1 cellular context compared by ENCODE assay signal in the genomic region with DNA sequence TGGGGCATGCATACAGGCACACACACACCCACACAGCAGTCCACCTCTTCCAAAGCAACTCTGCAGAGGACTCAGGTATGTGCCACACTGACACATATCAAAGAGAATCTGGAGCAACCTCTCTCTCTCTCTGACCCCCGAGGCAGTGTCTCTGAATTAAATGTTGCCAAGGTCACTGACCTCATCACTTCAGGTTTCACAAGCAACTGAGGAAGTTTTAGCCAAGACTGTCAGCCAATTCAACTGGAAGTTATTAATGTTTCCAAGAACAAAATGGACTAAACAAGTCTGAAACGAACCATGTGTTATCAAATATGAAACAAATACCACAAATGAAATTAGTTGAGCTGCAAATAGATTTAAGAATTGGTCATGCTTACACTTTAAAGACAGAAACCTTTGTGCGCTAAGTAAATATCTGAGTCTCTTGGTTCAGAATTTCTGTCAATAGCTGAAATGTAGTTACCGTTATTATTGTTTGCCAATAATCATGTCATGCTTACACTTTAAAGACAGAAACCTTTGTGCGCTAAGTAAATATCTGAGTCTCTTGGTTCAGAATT.
TF ChIP-seq lines count a peak whose summit lies in the region.

No MANE protein-coding gene starts in this region.

TF ChIP-seq in HepG2, 621 proteins besides CTCF, POLR2A, EP300 and RAD21 (continued from another document and continues in another):
- TF ChIP-seq, protein P1, sequence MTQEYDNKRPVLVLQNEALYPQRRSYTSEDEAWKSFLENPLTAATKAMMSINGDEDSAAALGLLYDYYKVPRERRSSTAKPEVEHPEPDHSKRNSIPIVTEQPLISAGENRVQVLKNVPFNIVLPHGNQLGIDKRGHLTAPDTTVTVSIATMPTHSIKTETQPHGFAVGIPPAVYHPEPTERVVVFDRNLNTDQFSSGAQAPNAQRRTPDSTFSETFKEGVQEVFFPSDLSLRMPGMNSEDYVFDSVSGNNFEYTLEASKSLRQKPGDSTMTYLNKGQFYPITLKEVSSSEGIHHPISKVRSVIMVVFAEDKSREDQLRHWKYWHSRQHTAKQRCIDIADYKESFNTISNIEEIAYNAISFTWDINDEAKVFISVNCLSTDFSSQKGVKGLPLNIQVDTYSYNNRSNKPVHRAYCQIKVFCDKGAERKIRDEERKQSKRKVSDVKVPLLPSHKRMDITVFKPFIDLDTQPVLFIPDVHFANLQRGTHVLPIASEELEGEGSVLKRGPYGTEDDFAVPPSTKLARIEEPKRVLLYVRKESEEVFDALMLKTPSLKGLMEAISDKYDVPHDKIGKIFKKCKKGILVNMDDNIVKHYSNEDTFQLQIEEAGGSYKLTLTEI (CRISPR knock-in tag; conservative IDR thresholded peaks at IDR 0.05) = no peak
- TF ChIP-seq ZFP82 (CRISPR knock-in tag; IDR thresholded peaks at IDR 0.05; ENCODE audit: borderline replicate concordance) (no peak), U2AF1 (optimal IDR thresholded peaks at IDR 0.05; ENCODE audit: low read depth, low read length) (no peak), TRIM24 (CRISPR knock-in tag; IDR thresholded peaks at IDR 0.05) (no peak), GZF1 (CRISPR knock-in tag; IDR thresholded peaks at IDR 0.05) (no peak), ZNF780A (CRISPR knock-in tag; IDR thresholded peaks at IDR 0.05) (no peak), ZNF737 (CRISPR knock-in tag; IDR thresholded peaks at IDR 0.05; ENCODE audit: borderline replicate concordance) (no peak), WIZ (CRISPR knock-in tag; IDR thresholded peaks at IDR 0.05) (no peak), ZNF343 (CRISPR knock-in tag; IDR thresholded peaks at IDR 0.05) (no peak), DNMT1 (CRISPR knock-in tag; IDR thresholded peaks at IDR 0.05) (no peak), XRCC5 (optimal IDR thresholded peaks at IDR 0.05; ENCODE audit: low read length) (no peak), MYC (CRISPR knock-in tag; IDR thresholded peaks at IDR 0.05; ENCODE audit: borderline replicate concordance) (no peak), ZNF572 (CRISPR knock-in tag; IDR thresholded peaks at IDR 0.05) (no peak), FOSL2 (CRISPR knock-in tag; IDR thresholded peaks at IDR 0.05) (peak; percentile 62), SMAD1 (CRISPR knock-in tag; IDR thresholded peaks at IDR 0.05; ENCODE audit: borderline replicate concordance, low read depth) (no peak), HOXA3 (CRISPR knock-in tag; IDR thresholded peaks at IDR 0.05) (0 out of 2 replicates have a peak, but pooled peaks have one; percentile 38), FOXO1 (CRISPR knock-in tag; IDR thresholded peaks at IDR 0.05) (no peak; the same call in 1 of the 2 replicates), SATB2 (CRISPR knock-in tag; IDR thresholded peaks at IDR 0.05) (no peak), CEBPG (CRISPR knock-in tag; IDR thresholded peaks at IDR 0.05) (peak; percentile 44)
- TF ChIP-seq, protein P2, sequence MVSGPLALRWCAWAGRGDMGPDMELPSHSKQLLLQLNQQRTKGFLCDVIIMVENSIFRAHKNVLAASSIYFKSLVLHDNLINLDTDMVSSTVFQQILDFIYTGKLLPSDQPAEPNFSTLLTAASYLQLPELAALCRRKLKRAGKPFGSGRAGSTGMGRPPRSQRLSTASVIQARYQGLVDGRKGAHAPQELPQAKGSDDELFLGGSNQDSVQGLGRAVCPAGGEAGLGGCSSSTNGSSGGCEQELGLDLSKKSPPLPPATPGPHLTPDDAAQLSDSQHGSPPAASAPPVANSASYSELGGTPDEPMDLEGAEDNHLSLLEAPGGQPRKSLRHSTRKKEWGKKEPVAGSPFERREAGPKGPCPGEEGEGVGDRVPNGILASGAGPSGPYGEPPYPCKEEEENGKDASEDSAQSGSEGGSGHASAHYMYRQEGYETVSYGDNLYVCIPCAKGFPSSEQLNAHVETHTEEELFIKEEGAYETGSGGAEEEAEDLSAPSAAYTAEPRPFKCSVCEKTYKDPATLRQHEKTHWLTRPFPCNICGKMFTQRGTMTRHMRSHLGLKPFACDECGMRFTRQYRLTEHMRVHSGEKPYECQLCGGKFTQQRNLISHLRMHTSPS (CRISPR knock-in tag; IDR thresholded peaks at IDR 0.05; ENCODE audit: low read depth) = no peak
- TF ChIP-seq, protein P3, sequence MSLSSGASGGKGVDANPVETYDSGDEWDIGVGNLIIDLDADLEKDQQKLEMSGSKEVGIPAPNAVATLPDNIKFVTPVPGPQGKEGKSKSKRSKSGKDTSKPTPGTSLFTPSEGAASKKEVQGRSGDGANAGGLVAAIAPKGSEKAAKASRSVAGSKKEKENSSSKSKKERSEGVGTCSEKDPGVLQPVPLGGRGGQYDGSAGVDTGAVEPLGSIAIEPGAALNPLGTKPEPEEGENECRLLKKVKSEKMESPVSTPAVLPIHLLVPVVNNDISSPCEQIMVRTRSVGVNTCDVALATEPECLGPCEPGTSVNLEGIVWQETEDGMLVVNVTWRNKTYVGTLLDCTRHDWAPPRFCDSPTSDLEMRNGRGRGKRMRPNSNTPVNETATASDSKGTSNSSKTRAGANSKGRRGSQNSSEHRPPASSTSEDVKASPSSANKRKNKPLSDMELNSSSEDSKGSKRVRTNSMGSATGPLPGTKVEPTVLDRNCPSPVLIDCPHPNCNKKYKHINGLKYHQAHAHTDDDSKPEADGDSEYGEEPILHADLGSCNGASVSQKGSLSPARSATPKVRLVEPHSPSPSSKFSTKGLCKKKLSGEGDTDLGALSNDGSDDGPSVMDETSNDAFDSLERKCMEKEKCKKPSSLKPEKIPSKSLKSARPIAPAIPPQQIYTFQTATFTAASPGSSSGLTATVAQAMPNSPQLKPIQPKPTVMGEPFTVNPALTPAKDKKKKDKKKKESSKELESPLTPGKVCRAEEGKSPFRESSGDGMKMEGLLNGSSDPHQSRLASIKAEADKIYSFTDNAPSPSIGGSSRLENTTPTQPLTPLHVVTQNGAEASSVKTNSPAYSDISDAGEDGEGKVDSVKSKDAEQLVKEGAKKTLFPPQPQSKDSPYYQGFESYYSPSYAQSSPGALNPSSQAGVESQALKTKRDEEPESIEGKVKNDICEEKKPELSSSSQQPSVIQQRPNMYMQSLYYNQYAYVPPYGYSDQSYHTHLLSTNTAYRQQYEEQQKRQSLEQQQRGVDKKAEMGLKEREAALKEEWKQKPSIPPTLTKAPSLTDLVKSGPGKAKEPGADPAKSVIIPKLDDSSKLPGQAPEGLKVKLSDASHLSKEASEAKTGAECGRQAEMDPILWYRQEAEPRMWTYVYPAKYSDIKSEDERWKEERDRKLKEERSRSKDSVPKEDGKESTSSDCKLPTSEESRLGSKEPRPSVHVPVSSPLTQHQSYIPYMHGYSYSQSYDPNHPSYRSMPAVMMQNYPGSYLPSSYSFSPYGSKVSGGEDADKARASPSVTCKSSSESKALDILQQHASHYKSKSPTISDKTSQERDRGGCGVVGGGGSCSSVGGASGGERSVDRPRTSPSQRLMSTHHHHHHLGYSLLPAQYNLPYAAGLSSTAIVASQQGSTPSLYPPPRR (CRISPR knock-in tag; IDR thresholded peaks at IDR 0.05; ENCODE audit: borderline replicate concordance) = peak; percentile 65
- TF ChIP-seq, protein P4, sequence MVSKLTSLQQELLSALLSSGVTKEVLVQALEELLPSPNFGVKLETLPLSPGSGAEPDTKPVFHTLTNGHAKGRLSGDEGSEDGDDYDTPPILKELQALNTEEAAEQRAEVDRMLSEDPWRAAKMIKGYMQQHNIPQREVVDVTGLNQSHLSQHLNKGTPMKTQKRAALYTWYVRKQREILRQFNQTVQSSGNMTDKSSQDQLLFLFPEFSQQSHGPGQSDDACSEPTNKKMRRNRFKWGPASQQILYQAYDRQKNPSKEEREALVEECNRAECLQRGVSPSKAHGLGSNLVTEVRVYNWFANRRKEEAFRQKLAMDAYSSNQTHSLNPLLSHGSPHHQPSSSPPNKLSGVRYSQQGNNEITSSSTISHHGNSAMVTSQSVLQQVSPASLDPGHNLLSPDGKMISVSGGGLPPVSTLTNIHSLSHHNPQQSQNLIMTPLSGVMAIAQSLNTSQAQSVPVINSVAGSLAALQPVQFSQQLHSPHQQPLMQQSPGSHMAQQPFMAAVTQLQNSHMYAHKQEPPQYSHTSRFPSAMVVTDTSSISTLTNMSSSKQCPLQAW (CRISPR knock-in tag; IDR thresholded peaks at IDR 0.05) = no peak
- TF ChIP-seq, protein P5, sequence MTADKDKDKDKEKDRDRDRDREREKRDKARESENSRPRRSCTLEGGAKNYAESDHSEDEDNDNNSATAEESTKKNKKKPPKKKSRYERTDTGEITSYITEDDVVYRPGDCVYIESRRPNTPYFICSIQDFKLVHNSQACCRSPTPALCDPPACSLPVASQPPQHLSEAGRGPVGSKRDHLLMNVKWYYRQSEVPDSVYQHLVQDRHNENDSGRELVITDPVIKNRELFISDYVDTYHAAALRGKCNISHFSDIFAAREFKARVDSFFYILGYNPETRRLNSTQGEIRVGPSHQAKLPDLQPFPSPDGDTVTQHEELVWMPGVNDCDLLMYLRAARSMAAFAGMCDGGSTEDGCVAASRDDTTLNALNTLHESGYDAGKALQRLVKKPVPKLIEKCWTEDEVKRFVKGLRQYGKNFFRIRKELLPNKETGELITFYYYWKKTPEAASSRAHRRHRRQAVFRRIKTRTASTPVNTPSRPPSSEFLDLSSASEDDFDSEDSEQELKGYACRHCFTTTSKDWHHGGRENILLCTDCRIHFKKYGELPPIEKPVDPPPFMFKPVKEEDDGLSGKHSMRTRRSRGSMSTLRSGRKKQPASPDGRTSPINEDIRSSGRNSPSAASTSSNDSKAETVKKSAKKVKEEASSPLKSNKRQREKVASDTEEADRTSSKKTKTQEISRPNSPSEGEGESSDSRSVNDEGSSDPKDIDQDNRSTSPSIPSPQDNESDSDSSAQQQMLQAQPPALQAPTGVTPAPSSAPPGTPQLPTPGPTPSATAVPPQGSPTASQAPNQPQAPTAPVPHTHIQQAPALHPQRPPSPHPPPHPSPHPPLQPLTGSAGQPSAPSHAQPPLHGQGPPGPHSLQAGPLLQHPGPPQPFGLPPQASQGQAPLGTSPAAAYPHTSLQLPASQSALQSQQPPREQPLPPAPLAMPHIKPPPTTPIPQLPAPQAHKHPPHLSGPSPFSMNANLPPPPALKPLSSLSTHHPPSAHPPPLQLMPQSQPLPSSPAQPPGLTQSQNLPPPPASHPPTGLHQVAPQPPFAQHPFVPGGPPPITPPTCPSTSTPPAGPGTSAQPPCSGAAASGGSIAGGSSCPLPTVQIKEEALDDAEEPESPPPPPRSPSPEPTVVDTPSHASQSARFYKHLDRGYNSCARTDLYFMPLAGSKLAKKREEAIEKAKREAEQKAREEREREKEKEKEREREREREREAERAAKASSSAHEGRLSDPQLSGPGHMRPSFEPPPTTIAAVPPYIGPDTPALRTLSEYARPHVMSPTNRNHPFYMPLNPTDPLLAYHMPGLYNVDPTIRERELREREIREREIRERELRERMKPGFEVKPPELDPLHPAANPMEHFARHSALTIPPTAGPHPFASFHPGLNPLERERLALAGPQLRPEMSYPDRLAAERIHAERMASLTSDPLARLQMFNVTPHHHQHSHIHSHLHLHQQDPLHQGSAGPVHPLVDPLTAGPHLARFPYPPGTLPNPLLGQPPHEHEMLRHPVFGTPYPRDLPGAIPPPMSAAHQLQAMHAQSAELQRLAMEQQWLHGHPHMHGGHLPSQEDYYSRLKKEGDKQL (CRISPR knock-in tag; IDR thresholded peaks at IDR 0.05; ENCODE audit: low read depth) = peak; percentile 48
- TF ChIP-seq, protein P6, sequence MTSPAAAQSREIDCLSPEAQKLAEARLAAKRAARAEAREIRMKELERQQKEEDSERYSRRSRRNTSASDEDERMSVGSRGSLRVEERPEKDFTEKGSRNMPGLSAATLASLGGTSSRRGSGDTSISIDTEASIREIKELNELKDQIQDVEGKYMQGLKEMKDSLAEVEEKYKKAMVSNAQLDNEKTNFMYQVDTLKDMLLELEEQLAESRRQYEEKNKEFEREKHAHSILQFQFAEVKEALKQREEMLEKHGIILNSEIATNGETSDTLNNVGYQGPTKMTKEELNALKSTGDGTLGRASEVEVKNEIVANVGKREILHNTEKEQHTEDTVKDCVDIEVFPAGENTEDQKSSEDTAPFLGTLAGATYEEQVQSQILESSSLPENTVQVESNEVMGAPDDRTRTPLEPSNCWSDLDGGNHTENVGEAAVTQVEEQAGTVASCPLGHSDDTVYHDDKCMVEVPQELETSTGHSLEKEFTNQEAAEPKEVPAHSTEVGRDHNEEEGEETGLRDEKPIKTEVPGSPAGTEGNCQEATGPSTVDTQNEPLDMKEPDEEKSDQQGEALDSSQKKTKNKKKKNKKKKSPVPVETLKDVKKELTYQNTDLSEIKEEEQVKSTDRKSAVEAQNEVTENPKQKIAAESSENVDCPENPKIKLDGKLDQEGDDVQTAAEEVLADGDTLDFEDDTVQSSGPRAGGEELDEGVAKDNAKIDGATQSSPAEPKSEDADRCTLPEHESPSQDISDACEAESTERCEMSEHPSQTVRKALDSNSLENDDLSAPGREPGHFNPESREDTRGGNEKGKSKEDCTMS (CRISPR knock-in tag; conservative IDR thresholded peaks at IDR 0.05) = no peak
- TF ChIP-seq, protein P7, sequence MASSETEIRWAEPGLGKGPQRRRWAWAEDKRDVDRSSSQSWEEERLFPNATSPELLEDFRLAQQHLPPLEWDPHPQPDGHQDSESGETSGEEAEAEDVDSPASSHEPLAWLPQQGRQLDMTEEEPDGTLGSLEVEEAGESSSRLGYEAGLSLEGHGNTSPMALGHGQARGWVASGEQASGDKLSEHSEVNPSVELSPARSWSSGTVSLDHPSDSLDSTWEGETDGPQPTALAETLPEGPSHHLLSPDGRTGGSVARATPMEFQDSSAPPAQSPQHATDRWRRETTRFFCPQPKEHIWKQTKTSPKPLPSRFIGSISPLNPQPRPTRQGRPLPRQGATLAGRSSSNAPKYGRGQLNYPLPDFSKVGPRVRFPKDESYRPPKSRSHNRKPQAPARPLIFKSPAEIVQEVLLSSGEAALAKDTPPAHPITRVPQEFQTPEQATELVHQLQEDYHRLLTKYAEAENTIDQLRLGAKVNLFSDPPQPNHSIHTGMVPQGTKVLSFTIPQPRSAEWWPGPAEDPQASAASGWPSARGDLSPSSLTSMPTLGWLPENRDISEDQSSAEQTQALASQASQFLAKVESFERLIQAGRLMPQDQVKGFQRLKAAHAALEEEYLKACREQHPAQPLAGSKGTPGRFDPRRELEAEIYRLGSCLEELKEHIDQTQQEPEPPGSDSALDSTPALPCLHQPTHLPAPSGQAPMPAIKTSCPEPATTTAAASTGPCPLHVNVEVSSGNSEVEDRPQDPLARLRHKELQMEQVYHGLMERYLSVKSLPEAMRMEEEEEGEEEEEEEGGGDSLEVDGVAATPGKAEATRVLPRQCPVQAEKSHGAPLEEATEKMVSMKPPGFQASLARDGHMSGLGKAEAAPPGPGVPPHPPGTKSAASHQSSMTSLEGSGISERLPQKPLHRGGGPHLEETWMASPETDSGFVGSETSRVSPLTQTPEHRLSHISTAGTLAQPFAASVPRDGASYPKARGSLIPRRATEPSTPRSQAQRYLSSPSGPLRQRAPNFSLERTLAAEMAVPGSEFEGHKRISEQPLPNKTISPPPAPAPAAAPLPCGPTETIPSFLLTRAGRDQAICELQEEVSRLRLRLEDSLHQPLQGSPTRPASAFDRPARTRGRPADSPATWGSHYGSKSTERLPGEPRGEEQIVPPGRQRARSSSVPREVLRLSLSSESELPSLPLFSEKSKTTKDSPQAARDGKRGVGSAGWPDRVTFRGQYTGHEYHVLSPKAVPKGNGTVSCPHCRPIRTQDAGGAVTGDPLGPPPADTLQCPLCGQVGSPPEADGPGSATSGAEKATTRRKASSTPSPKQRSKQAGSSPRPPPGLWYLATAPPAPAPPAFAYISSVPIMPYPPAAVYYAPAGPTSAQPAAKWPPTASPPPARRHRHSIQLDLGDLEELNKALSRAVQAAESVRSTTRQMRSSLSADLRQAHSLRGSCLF (CRISPR knock-in tag; IDR thresholded peaks at IDR 0.05; ENCODE audit: borderline replicate concordance) = no peak
- TF ChIP-seq, protein P8, sequence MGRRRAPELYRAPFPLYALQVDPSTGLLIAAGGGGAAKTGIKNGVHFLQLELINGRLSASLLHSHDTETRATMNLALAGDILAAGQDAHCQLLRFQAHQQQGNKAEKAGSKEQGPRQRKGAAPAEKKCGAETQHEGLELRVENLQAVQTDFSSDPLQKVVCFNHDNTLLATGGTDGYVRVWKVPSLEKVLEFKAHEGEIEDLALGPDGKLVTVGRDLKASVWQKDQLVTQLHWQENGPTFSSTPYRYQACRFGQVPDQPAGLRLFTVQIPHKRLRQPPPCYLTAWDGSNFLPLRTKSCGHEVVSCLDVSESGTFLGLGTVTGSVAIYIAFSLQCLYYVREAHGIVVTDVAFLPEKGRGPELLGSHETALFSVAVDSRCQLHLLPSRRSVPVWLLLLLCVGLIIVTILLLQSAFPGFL (CRISPR knock-in tag; IDR thresholded peaks at IDR 0.05) = no peak
